7 cellular contexts compared by ENCODE assay signal in the genomic region with DNA sequence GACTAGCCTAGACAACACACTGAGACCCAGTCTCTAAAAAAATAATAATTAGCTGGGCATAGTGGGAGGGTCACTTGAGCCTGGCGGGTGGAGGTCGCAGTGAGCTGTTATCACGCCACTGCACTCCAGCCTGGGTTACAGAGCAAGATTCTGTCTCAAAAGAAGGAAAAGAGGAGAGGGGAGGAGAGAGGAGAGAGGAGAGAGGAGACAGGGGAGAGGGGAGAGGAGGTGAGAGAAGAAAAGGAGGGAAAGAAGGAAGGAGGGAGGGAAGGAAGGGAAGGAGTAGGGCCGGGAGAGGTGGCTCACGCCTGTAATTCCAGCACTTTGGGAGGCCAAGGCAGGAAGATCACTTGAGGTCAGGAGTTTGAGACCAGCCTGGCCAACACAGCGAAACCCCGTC. TPM values are rescaled to one million over a fixed set of nuclear protein-coding genes. Genes with fewer than 3 reads are reported as not detected.
DNase-seq lines count a peak whose midpoint lies in the region; ATAC-seq, FAIRE-seq and TF ChIP-seq lines count a peak whose summit lies in the region.
"Not testable (repeated sequence)": the region's sequence is repeated elsewhere in the genome, so short reads cannot be mapped to it uniquely, and the experiment has no call there.

No MANE protein-coding gene starts in this region.

- peaks cover 100% of the 10 kb centered on the region for H3K79me2 ChIP-seq in K562 (ENCODE audit: control insufficient read depth, insufficient read depth, low read length)

- intact Hi-C loops in K562 (cut with micrococcal nuclease), result not testable (repeated sequence)

- H3K27ac Mint-ChIP-seq in CD4-positive, CD25-positive, alpha-beta regulatory T cell, result peak overlapping the region in 2 of 3 donors; percentile 39 to 92
- peak overlapping the region; percentile 44 for H3K27ac Mint-ChIP-seq in activated T-cell treated with anti-CD3 and anti-CD28 coated beads, Interleukin-2, amount 50 U/mL, for 72 hours
- peak overlapping the region in 8 of 10 donors; percentile 12 to 80 (median 44) for H3K27ac Mint-ChIP-seq in naive thymus-derived CD8-positive, alpha-beta T cell
- peak overlapping the region; percentile 10 for H3K27ac Mint-ChIP-seq in stimulated activated effector memory CD8-positive, alpha-beta T cell treated with anti-CD3 and anti-CD28 coated beads, Interleukin-12 subunit alpha, Interleukin-12 subunit beta, amount 100 ng/mL, for 72 hours

- not testable (repeated sequence) for FAIRE-seq in K562 (lab: Jason Lieb, UNC)

- peaks cover 15% of the 10 kb centered on the region for H3K36me3 Mint-ChIP-seq in CD4-positive, CD25-positive, alpha-beta regulatory T cell
- not testable (repeated sequence) for H3K36me3 Mint-ChIP-seq in activated T-cell treated with anti-CD3 and anti-CD28 coated beads, Interleukin-2, amount 50 U/mL, for 72 hours (ENCODE audit: insufficient read depth in 2 of 2)
- peaks cover 0 to 24% (median 0%) of the 10 kb centered on the region in 3 donors for H3K36me3 Mint-ChIP-seq in naive thymus-derived CD8-positive, alpha-beta T cell
- H3K36me3 Mint-ChIP-seq in stimulated activated effector memory CD8-positive, alpha-beta T cell treated with anti-CD3 and anti-CD28 coated beads, Interleukin-12 subunit alpha, Interleukin-12 subunit beta, amount 100 ng/mL, for 72 hours, result peaks cover 48% of the 10 kb centered on the region

- not testable (repeated sequence) for H3K9me3 Mint-ChIP-seq in CD4-positive, CD25-positive, alpha-beta regulatory T cell; activated T-cell treated with anti-CD3 and anti-CD28 coated beads, Interleukin-2, amount 50 U/mL, for 72 hours; naive thymus-derived CD8-positive, alpha-beta T cell; stimulated activated effector memory CD8-positive, alpha-beta T cell treated with anti-CD3 and anti-CD28 coated beads, Interleukin-12 subunit alpha, Interleukin-12 subunit beta, amount 100 ng/mL, for 72 hours

- not testable (repeated sequence) for TF ChIP-seq CTCF in K562 (IDR thresholded peaks at IDR 0.05 in 2 of 3, conservative IDR thresholded peaks at IDR 0.05 in 1 of 3; ENCODE audit: insufficient read depth in 2 of 3, low read depth in 1 of 3, low read length in 3 of 3); cardiac muscle cell (IDR thresholded peaks at IDR 0.05; ENCODE audit: low read depth, low read length)

- TF ChIP-seq RAD21 in K562 (CRISPR knock-in tag; conservative IDR thresholded peaks at IDR 0.05 in 1 of 2, IDR thresholded peaks at IDR 0.05 in 1 of 2), result not testable (repeated sequence)

- not testable (repeated sequence) for TF ChIP-seq EP300 in K562 (IDR thresholded peaks at IDR 0.05; ENCODE audit: low read length)

- CTCF ChIA-PET in K562 (lab: Yijun Ruan, JAX; ENCODE audit: low intra/inter-chr PET ratio), result not testable (repeated sequence)

- H2AFZ ChIP-seq in K562 (ENCODE audit: low read depth, low read length), result not testable (repeated sequence)

- not testable (repeated sequence) for H3K9me1 ChIP-seq in K562 (ENCODE audit: control insufficient read depth, insufficient read depth, low read length)

- peak overlapping the region; percentile 7 to 62 (median 14) for H3K4me3 Mint-ChIP-seq in CD4-positive, CD25-positive, alpha-beta regulatory T cell
- H3K4me3 Mint-ChIP-seq in activated T-cell treated with anti-CD3 and anti-CD28 coated beads, Interleukin-2, amount 50 U/mL, for 72 hours, result peak overlapping the region; percentile 22 to 44
- peak overlapping the region in 6 of 10 donors; percentile 16 to 98 (median 66) for H3K4me3 Mint-ChIP-seq in naive thymus-derived CD8-positive, alpha-beta T cell
- H3K4me3 Mint-ChIP-seq in stimulated activated effector memory CD8-positive, alpha-beta T cell treated with anti-CD3 and anti-CD28 coated beads, Interleukin-12 subunit alpha, Interleukin-12 subunit beta, amount 100 ng/mL, for 72 hours, result peak overlapping the region; percentile 9

- peaks cover 97% of the 10 kb centered on the region for H3K4me1 ChIP-seq in CD4-positive, CD25-positive, alpha-beta regulatory T cell (ENCODE audit: control insufficient read depth, insufficient read depth, low read length, poor library complexity, severe bottlenecking)
- H3K4me1 ChIP-seq in HUES48 (ENCODE audit: control insufficient read depth, insufficient read depth, low read length) (peaks cover 87% of the 10 kb centered on the region), K562 (replicated peaks in 1 of 2; ENCODE audit: control insufficient read depth in 2 of 2, insufficient read depth in 2 of 2, low read length in 2 of 2) (peaks cover 37 to 70% of the 10 kb centered on the region in 2 experiments), cardiac muscle cell (ENCODE audit: low read depth) (peaks cover 55% of the 10 kb centered on the region)

- H3K4me1 Mint-ChIP-seq in CD4-positive, CD25-positive, alpha-beta regulatory T cell, result peaks cover 55 to 96% (median 83%) of the 10 kb centered on the region in 4 donors
- peaks cover 100% of the 10 kb centered on the region for H3K4me1 Mint-ChIP-seq in activated T-cell treated with anti-CD3 and anti-CD28 coated beads, Interleukin-2, amount 50 U/mL, for 72 hours (ENCODE audit: low read depth)
- peaks cover 56 to 100% (median 97%) of the 10 kb centered on the region in 4 donors for H3K4me1 Mint-ChIP-seq in naive thymus-derived CD8-positive, alpha-beta T cell
- peaks cover 90% of the 10 kb centered on the region for H3K4me1 Mint-ChIP-seq in stimulated activated effector memory CD8-positive, alpha-beta T cell treated with anti-CD3 and anti-CD28 coated beads, Interleukin-12 subunit alpha, Interleukin-12 subunit beta, amount 100 ng/mL, for 72 hours

- in situ Hi-C loops in K562 (cut with MboI), result not testable (repeated sequence)

- not testable (repeated sequence) for ATAC-seq in CD4-positive, CD25-positive, alpha-beta regulatory T cell (ENCODE audit: low read depth in 2 of 2); activated T-cell treated with anti-CD3 and anti-CD28 coated beads, Interleukin-2, amount 50 U/mL, for 72 hours (replicated peaks in 1 of 2); naive thymus-derived CD8-positive, alpha-beta T cell; stimulated activated effector memory CD8-positive, alpha-beta T cell treated with anti-CD3 and anti-CD28 coated beads, Interleukin-12 subunit alpha, Interleukin-12 subunit beta, amount 100 ng/mL, for 72 hours
- peak; percentile 39 for ATAC-seq in K562

- not testable (repeated sequence) for H3K27ac ChIP-seq in CD4-positive, CD25-positive, alpha-beta regulatory T cell (ENCODE audit: insufficient read depth, low read length, poor library complexity, severe bottlenecking)
- H3K27ac ChIP-seq in HUES48 (ENCODE audit: low read depth, low read length), result peak overlapping the region; percentile 15
- H3K27ac ChIP-seq in K562 (ENCODE audit: extremely low read depth, low read depth, low read length), result peak overlapping the region; percentile 29; the same call in 2 of the 3 replicates
- peak overlapping the region; percentile 10 for H3K27ac ChIP-seq in cardiac muscle cell

- not testable (repeated sequence) for H3K27me3 Mint-ChIP-seq in CD4-positive, CD25-positive, alpha-beta regulatory T cell; activated T-cell treated with anti-CD3 and anti-CD28 coated beads, Interleukin-2, amount 50 U/mL, for 72 hours (ENCODE audit: low read depth); naive thymus-derived CD8-positive, alpha-beta T cell

- DNase-seq in CD4-positive, CD25-positive, alpha-beta regulatory T cell; activated T-cell treated with anti-CD3 and anti-CD28 coated beads, Interleukin-2, amount 50 U/mL, for 72 hours; cardiac muscle cell (ENCODE audit: low read depth in 1 of 2, low spot score in 1 of 2); naive thymus-derived CD8-positive, alpha-beta T cell; stimulated activated effector memory CD8-positive, alpha-beta T cell treated with anti-CD3 and anti-CD28 coated beads, Interleukin-12 subunit alpha, Interleukin-12 subunit beta, amount 100 ng/mL, for 72 hours (ENCODE audit: low spot score in 2 of 2): not testable (repeated sequence)
- DNase-seq in K562 (ENCODE audit: extremely low read depth in 1 of 4, low spot score in 3 of 4), result peak in 1 of 4 experiments; percentile 54

- not testable (repeated sequence) for BruUV-seq in K562 (replicated peaks; lab: Mats Ljungman, UMichigan)

- not testable (repeated sequence) for H3K9me3 ChIP-seq in CD4-positive, CD25-positive, alpha-beta regulatory T cell (ENCODE audit: control insufficient read depth in 2 of 2, low read length in 2 of 2); HUES48 (ENCODE audit: control insufficient read depth, insufficient read depth, low read length); K562 (replicated peaks; ENCODE audit: control insufficient read depth, insufficient read depth, low read depth, low read length); cardiac muscle cell (ENCODE audit: low read depth)

- peak overlapping the region; percentile 20 for H3K4me3 ChIP-seq in CD4-positive, CD25-positive, alpha-beta regulatory T cell (ENCODE audit: low read depth, low read length)
- not testable (repeated sequence) for H3K4me3 ChIP-seq in HUES48 (ENCODE audit: low read depth, low read length); K562; cardiac muscle cell

- TF ChIP-seq POLR2A in K562 (conservative IDR thresholded peaks at IDR 0.05), result not testable (repeated sequence)

- not testable (repeated sequence) for H3K9ac ChIP-seq in HUES48 (ENCODE audit: low read depth, low read length)
- peak overlapping the region in 1 of 2 experiments; percentile 82; a peak in 2 of 4 replicates for H3K9ac ChIP-seq in K562 (ENCODE audit: insufficient read depth in 1 of 2, low read depth in 2 of 2, low read length in 2 of 2)

- POLR2A ChIA-PET in K562 (lab: Yijun Ruan, JAX), result interaction anchor here (0.6 to 4.0 kb wide), 13 partner anchors 8 to 1035 kb away, joined by 3 to 24 read pairs (median 4); partner anchors contain the start of gene KANSL1
- POLR2A ChIA-PET in naive thymus-derived CD8-positive, alpha-beta T cell (lab: Charles Lee), result interaction anchor here (4.8 kb wide), 1 partner anchor 9 kb away, joined by 26 read pairs; the partner anchor contains the start of gene KANSL1

- peaks cover 49% of the 10 kb centered on the region for H4K20me1 ChIP-seq in K562 (replicated peaks; ENCODE audit: control insufficient read depth, insufficient read depth, low read length)

- not testable (repeated sequence) for H3K27me3 ChIP-seq in CD4-positive, CD25-positive, alpha-beta regulatory T cell (ENCODE audit: control insufficient read depth, insufficient read depth, low read length); HUES48 (ENCODE audit: control insufficient read depth, insufficient read depth, low read length); K562 (ENCODE audit: control insufficient read depth in 2 of 2, insufficient read depth in 2 of 2, low read length in 2 of 2); cardiac muscle cell

- 20% methylated on average over 7 of the region's 7 CpGs for WGBS in K562 (ENCODE audit: insufficient coverage, low coverage, missing lambda C conversion rate)

- H3K4me2 ChIP-seq in K562 (ENCODE audit: insufficient read depth, low read length), result peak overlapping the region; percentile 44

- not testable (repeated sequence) for H3K36me3 ChIP-seq in CD4-positive, CD25-positive, alpha-beta regulatory T cell (ENCODE audit: control insufficient read depth, insufficient read depth, low read length); HUES48 (ENCODE audit: control insufficient read depth, insufficient read depth, low read length); K562 (ENCODE audit: control insufficient read depth, insufficient read depth, low read length); cardiac muscle cell

RNA-seq across cellular contexts. Expression of gene KANSL1, which starts 9.8 kb away (rescaled TPM):
- total RNA-seq in CD4-positive, CD25-positive, alpha-beta regulatory T cell, result 295 TPM
- 10 to 100 TPM in 3 of 4 donors, 1 to 10 TPM in 1; 9.1 to 14.1 (median 11.3) TPM for polyA plus RNA-seq in CD4-positive, CD25-positive, alpha-beta regulatory T cell
- 100 to 1,000 TPM in 1 of 2 donors, 10 to 100 TPM in 1; 73.5 to 130 TPM for total RNA-seq in activated T-cell treated with anti-CD3 and anti-CD28 coated beads, Interleukin-2, amount 50 U/mL, for 72 hours
- total RNA-seq in K562 (2011; cell fraction: chromatin; rRNA removed; ENCODE audit: low replicate concordance), result 361 and 617 TPM in 2 replicates
- 177 and 226 TPM in 2 replicates for total RNA-seq in K562 (2011; cell fraction: nucleolus; rRNA removed)
- total RNA-seq in K562 (2011; cell fraction: nucleoplasm; rRNA removed), result 302 and 371 TPM in 2 replicates
- 30.5 and 34.6 TPM in 2 replicates for total RNA-seq in K562 (2014; rRNA removed)
- 44.4 and 53.2 TPM in 2 replicates for total RNA-seq in K562 (2014; rRNA removed; fragmentation: Illumina TruSeq; extraction: Trizol)
- 43.8 and 44.0 TPM in 2 replicates for total RNA-seq in K562 (2015; rRNA removed; fragmentation: Illumina TruSeq; extraction: Trizol)
- total RNA-seq in K562 (2021), result 49.3 and 55.4 TPM in 2 replicates
- 22.4 and 25.8 TPM in 2 replicates for polyA plus RNA-seq in K562 (2011; rRNA removed)
- polyA plus RNA-seq in K562 (2011; cell fraction: cytosol; rRNA removed), result 10.5 and 22.5 TPM in 2 replicates
- polyA plus RNA-seq in K562 (2011; cell fraction: nucleus; rRNA removed), result 79.8 and 89.1 TPM in 2 replicates
- 17.0 and 24.8 TPM in 2 replicates for polyA plus RNA-seq in K562 (2012)
- 22.9 and 25.5 TPM in 2 replicates for polyA plus RNA-seq in K562 (2014; fragmentation: Illumina TruSeq; extraction: Trizol)
- polyA plus RNA-seq in K562 (2014; fragmentation: Nextera tagmentation; extraction: Ambion mirVana), result 1 to 10 TPM; 3.6 to 6.9 TPM
- 22.0 and 31.8 TPM in 2 replicates for polyA plus RNA-seq in K562 (2014; rRNA removed)
- 144 and 185 TPM in 2 replicates for polyA minus RNA-seq in K562 (2011; rRNA and poly(A)+ RNA removed)
- polyA minus RNA-seq in K562 (2011; cell fraction: cytosol; rRNA and poly(A)+ RNA removed), result 47.2 and 57.3 TPM in 2 replicates
- 115 and 196 TPM in 2 replicates for polyA minus RNA-seq in K562 (2011; cell fraction: nucleus; rRNA and poly(A)+ RNA removed)
- total RNA-seq in cardiac muscle cell, result 69.4 and 109 TPM in 2 replicates
- polyA plus RNA-seq in cardiac muscle cell, result 52.6 and 61.2 TPM in 2 replicates
- total RNA-seq in naive thymus-derived CD8-positive, alpha-beta T cell, result 100 to 1,000 TPM; 206 to 208 TPM
- polyA plus RNA-seq in naive thymus-derived CD8-positive, alpha-beta T cell, result 10 to 100 TPM; 13.1 to 16.6 (median 13.2) TPM

Comparison
In these comparisons a context has a peak if more than half of its experiments do, and no peak if none do; other contexts are left out.
1. H3K27ac Mint-ChIP-seq: peak in every context shown above with its lines; median percentile 66 in CD4-positive, CD25-positive, alpha-beta regulatory T cell; 44 in naive thymus-derived CD8-positive, alpha-beta T cell; 44 in activated T-cell treated with anti-CD3 and anti-CD28 coated beads, Interleukin-2, amount 50 U/mL, for 72 hours; 10 in stimulated activated effector memory CD8-positive, alpha-beta T cell treated with anti-CD3 and anti-CD28 coated beads, Interleukin-12 subunit alpha, Interleukin-12 subunit beta, amount 100 ng/mL, for 72 hours.
2. H3K4me3 Mint-ChIP-seq: peak in every context shown above with its lines; median percentile 66 in naive thymus-derived CD8-positive, alpha-beta T cell; 33 in activated T-cell treated with anti-CD3 and anti-CD28 coated beads, Interleukin-2, amount 50 U/mL, for 72 hours; 14 in CD4-positive, CD25-positive, alpha-beta regulatory T cell; 9 in stimulated activated effector memory CD8-positive, alpha-beta T cell treated with anti-CD3 and anti-CD28 coated beads, Interleukin-12 subunit alpha, Interleukin-12 subunit beta, amount 100 ng/mL, for 72 hours.